12 cellular contexts compared by ENCODE assay signal in the genomic region with DNA sequence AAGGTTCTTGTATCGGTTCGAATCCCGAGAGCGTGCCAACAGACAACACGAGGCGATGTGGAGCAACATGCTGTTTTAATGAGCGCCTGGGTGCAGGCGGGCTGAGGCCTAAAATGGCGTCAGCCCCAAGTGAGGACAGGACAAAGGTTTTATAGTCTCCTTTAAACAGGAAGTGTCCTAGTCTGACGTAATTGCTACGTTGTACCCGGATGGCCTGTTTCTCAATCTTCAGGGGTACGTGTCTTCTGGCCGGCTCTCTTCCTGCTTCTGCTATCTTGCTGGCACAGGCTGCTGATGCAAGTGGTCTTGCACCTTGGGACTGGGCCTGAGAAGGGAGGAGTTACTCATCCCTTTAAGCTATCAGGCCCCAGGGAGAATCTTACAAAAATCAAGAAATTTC. TPM values are rescaled to one million over a fixed set of nuclear protein-coding genes. Genes with fewer than 3 reads are reported as not detected.
"Had no signal": no experiment of that assay in that cellular context is flagged by ENCODE, and none has a peak within 500 bp of the region (broad histone marks: within the 10 kb centered on the region; RNA-seq: fewer than 3 reads in every experiment).

No MANE protein-coding gene starts in this region.

RNA-seq across cellular contexts. Expression of gene SSTR4, which starts 9.6 kb away (rescaled TPM):
- total RNA-seq: activated CD4-positive, alpha-beta T cell treated with anti-CD3 and anti-CD28 coated beads, Interleukin-2, amount 10 ng/mL, durations not matched to agents 7 days and 5 days; activated CD8-positive, alpha-beta T cell treated with anti-CD3 and anti-CD28 coated beads, Interleukin-2, amount 10 ng/mL, durations not matched to agents 7 days and 5 days; activated naive CD8-positive, alpha-beta T cell treated with anti-CD3 and anti-CD28 coated beads, Interleukin-2, amount 10 ng/mL, durations not matched to agents 7 days and 5 days; activated T-helper 2 cell treated with anti-CD3 and anti-CD28 coated beads, Interferon-gamma antibody, Interleukin-2, Interleukin-4, amounts not matched to agents 10 μg/mL and 5 μg/mL and 100 μg/mL, durations not matched to agents 14 hours and 24 hours and 36 hours; colonic mucosa; epithelial cell of proximal tubule; kidney epithelial cell; left ventricle myocardium inferior; sigmoid colon; thoracic aorta; ureter had no signal
- polyA plus RNA-seq: ovary had no signal

RNA-seq across cellular contexts. Expression of gene THBD, which starts 24.0 kb away (rescaled TPM):
- total RNA-seq: activated CD4-positive, alpha-beta T cell treated with anti-CD3 and anti-CD28 coated beads, Interleukin-2, amount 10 ng/mL, durations not matched to agents 7 days and 5 days; activated CD8-positive, alpha-beta T cell treated with anti-CD3 and anti-CD28 coated beads, Interleukin-2, amount 10 ng/mL, durations not matched to agents 7 days and 5 days; activated T-helper 2 cell treated with anti-CD3 and anti-CD28 coated beads, Interferon-gamma antibody, Interleukin-2, Interleukin-4, amounts not matched to agents 10 μg/mL and 5 μg/mL and 100 μg/mL, durations not matched to agents 14 hours and 24 hours and 36 hours had no signal
